In the genomic region with DNA sequence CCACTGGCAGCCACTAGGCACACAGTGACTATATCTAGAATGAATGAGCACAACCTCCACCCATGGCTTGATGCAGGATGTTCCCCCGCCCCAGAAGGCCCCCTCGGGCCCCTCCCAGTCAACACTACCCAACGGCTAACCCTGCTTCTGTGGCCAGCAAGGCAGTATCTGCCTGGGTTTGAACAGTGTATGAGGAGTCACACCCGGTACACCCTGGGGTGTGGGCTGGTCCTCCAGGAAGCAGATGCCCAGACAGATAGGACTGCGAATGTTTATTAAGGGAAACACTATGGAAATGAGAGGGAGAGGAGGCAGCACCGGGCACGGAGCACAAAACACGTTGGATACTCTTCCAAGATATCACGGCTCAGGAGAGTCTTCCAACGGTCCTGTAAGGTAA, we compare ENCODE assay signal across 6 cellular contexts. TPM values are rescaled to one million over a fixed set of nuclear protein-coding genes. Genes with fewer than 3 reads are reported as not detected.
DNase-seq lines count a peak whose midpoint lies in the region; ATAC-seq, FAIRE-seq and TF ChIP-seq lines count a peak whose summit lies in the region.
"Not testable (repeated sequence)": the region's sequence is repeated elsewhere in the genome, so short reads cannot be mapped to it uniquely, and the experiment has no call there.

No MANE protein-coding gene starts in this region.

- not testable (repeated sequence) for TF ChIP-seq RAD21 in K562 (CRISPR knock-in tag; conservative IDR thresholded peaks at IDR 0.05 in 1 of 2, IDR thresholded peaks at IDR 0.05 in 1 of 2)

- H3K4me3 ChIP-seq in K562; endothelial cell of umbilical vein (replicated peaks in 1 of 3; ENCODE audit: insufficient read depth in 1 of 3, low read depth in 1 of 3, low read length in 3 of 3); keratinocyte (ENCODE audit: control insufficient read depth in 2 of 3, extremely low read depth in 1 of 3, insufficient read depth in 2 of 3, low read depth in 1 of 3, low read length in 3 of 3); upper lobe of right lung: not testable (repeated sequence)

- not testable (repeated sequence) for TF ChIP-seq EP300 in K562 (IDR thresholded peaks at IDR 0.05; ENCODE audit: low read length)

- H4K20me1 ChIP-seq in K562 (replicated peaks; ENCODE audit: control insufficient read depth, insufficient read depth, low read length); endothelial cell of umbilical vein (replicated peaks; ENCODE audit: control insufficient read depth, extremely low read depth, insufficient read depth, low read length); keratinocyte (ENCODE audit: control insufficient read depth, extremely low read depth, insufficient read depth, low read length): not testable (repeated sequence)

- not testable (repeated sequence) for TF ChIP-seq POLR2A in K562 (conservative IDR thresholded peaks at IDR 0.05); endothelial cell of umbilical vein (IDR thresholded peaks at IDR 0.05; ENCODE audit: low read depth, low read length)

- ATAC-seq in K562 (peak; percentile 67), esophagus mucosa (peak; percentile 29), foreskin keratinocyte (peak; percentile 23), upper lobe of right lung (peak; percentile 8)

- H3K9me1 ChIP-seq in K562 (ENCODE audit: control insufficient read depth, insufficient read depth, low read length); endothelial cell of umbilical vein (replicated peaks; ENCODE audit: control insufficient read depth, extremely low read depth, insufficient read depth, low read length); keratinocyte (ENCODE audit: control insufficient read depth, extremely low read depth, insufficient read depth, low read length): not testable (repeated sequence)

- not testable (repeated sequence) for DNase-seq in K562 (ENCODE audit: extremely low read depth in 1 of 4, low spot score in 3 of 4); endothelial cell of umbilical vein (ENCODE audit: low read depth, low spot score); foreskin keratinocyte; keratinocyte (ENCODE audit: low read depth, low spot score); upper lobe of right lung

- not testable (repeated sequence) for BruUV-seq in K562 (replicated peaks; lab: Mats Ljungman, UMichigan); endothelial cell of umbilical vein (replicated peaks; lab: Mats Ljungman, UMichigan)

- H3K79me2 ChIP-seq in K562 (ENCODE audit: control insufficient read depth, insufficient read depth, low read length); endothelial cell of umbilical vein (ENCODE audit: control insufficient read depth, insufficient read depth, low read length); keratinocyte (ENCODE audit: control insufficient read depth, insufficient read depth, low read length): not testable (repeated sequence)

- H3K9me3 ChIP-seq in K562 (replicated peaks; ENCODE audit: control insufficient read depth, insufficient read depth, low read depth, low read length); endothelial cell of umbilical vein (replicated peaks; ENCODE audit: control insufficient read depth, insufficient read depth, low read length); keratinocyte (ENCODE audit: control insufficient read depth, low read depth, low read length); upper lobe of right lung: not testable (repeated sequence)

- dilution Hi-C loops in endothelial cell of umbilical vein (cut with MboI; ENCODE audit: extremely low pct_ligation_motif_present, low sequenced_read_pairs); keratinocyte (cut with MboI; ENCODE audit: extremely low pct_ligation_motif_present, low sequenced_read_pairs): not testable (repeated sequence)

- not testable (repeated sequence) for H2AFZ ChIP-seq in K562 (ENCODE audit: low read depth, low read length); endothelial cell of umbilical vein (ENCODE audit: low read depth, low read length); keratinocyte (ENCODE audit: control insufficient read depth, low read length)

- in situ Hi-C loops in K562 (cut with MboI) = not testable (repeated sequence)

- POLR2A ChIA-PET in K562 (lab: Yijun Ruan, JAX); endothelial cell of umbilical vein (lab: Charles Lee): not testable (repeated sequence)

- CTCF ChIA-PET in K562 (lab: Yijun Ruan, JAX; ENCODE audit: low intra/inter-chr PET ratio); endothelial cell of umbilical vein (lab: Charles Lee): not testable (repeated sequence)

- FAIRE-seq in K562 (lab: Jason Lieb, UNC) = peak; percentile 88
- FAIRE-seq in endothelial cell of umbilical vein (lab: Jason Lieb, UNC) = peak; percentile 97
- FAIRE-seq in keratinocyte (lab: Jason Lieb, UNC) = peak; percentile 23

- not testable (repeated sequence) for H3K9ac ChIP-seq in K562 (ENCODE audit: insufficient read depth in 1 of 2, low read depth in 2 of 2, low read length in 2 of 2); endothelial cell of umbilical vein (replicated peaks; ENCODE audit: extremely low read depth, insufficient read depth, low read length); keratinocyte (ENCODE audit: control insufficient read depth, extremely low read depth, insufficient read depth, low read length)

- not testable (repeated sequence) for H3K36me3 ChIP-seq in K562 (ENCODE audit: control insufficient read depth, insufficient read depth, low read length); endothelial cell of umbilical vein (ENCODE audit: control insufficient read depth in 2 of 2, extremely low read depth in 1 of 2, insufficient read depth in 2 of 2, low read length in 2 of 2); keratinocyte (ENCODE audit: control insufficient read depth in 2 of 2, extremely low read depth in 1 of 2, insufficient read depth in 2 of 2, low read length in 2 of 2); upper lobe of right lung

- H3K27me3 ChIP-seq in K562 (ENCODE audit: control insufficient read depth in 2 of 2, insufficient read depth in 2 of 2, low read length in 2 of 2); endothelial cell of umbilical vein (ENCODE audit: control insufficient read depth in 2 of 2, insufficient read depth in 2 of 2, low read length in 2 of 2); foreskin keratinocyte; keratinocyte (ENCODE audit: control insufficient read depth, extremely low read depth, insufficient read depth, low read length); upper lobe of right lung: not testable (repeated sequence)

- not testable (repeated sequence) for H3K27ac ChIP-seq in K562 (ENCODE audit: extremely low read depth, low read depth, low read length); endothelial cell of umbilical vein (ENCODE audit: insufficient read depth, low read depth, low read length); foreskin keratinocyte; keratinocyte (ENCODE audit: control insufficient read depth, insufficient read depth, low read length); upper lobe of right lung

- TF ChIP-seq CTCF in K562 (IDR thresholded peaks at IDR 0.05 in 2 of 3, conservative IDR thresholded peaks at IDR 0.05 in 1 of 3; ENCODE audit: insufficient read depth in 2 of 3, low read depth in 1 of 3, low read length in 3 of 3); endothelial cell of umbilical vein (IDR thresholded peaks at IDR 0.05; ENCODE audit: extremely low read depth in 1 of 2, insufficient read depth in 1 of 2, low read depth in 1 of 2, low read length in 2 of 2); foreskin keratinocyte (conservative IDR thresholded peaks at IDR 0.05); keratinocyte (optimal IDR thresholded peaks at IDR 0.05 in 1 of 3, IDR thresholded peaks at IDR 0.05 in 1 of 3, conservative IDR thresholded peaks at IDR 0.05 in 1 of 3; ENCODE audit: extremely low read depth in 1 of 3, insufficient read depth in 2 of 3, low read length in 3 of 3); upper lobe of right lung (IDR thresholded peaks at IDR 0.05): not testable (repeated sequence)

- no CpG with 5 or more reads among the region's 10 CpGs for WGBS in K562 (ENCODE audit: insufficient coverage, low coverage, missing lambda C conversion rate)

- H3K4me1 ChIP-seq in K562 (replicated peaks in 1 of 2; ENCODE audit: control insufficient read depth in 2 of 2, insufficient read depth in 2 of 2, low read length in 2 of 2) (peaks cover 2 to 28% of the 10 kb centered on the region in 2 experiments; a peak in 4 of 5 replicates), endothelial cell of umbilical vein (ENCODE audit: control insufficient read depth, extremely low read depth, insufficient read depth, low read length) (peaks cover 17% of the 10 kb centered on the region)
- H3K4me1 ChIP-seq in foreskin keratinocyte; keratinocyte (ENCODE audit: control insufficient read depth, extremely low read depth, insufficient read depth, low read length); upper lobe of right lung: not testable (repeated sequence)

- intact Hi-C loops in K562 (cut with micrococcal nuclease); endothelial cell of umbilical vein (cut with micrococcal nuclease); upper lobe of right lung (cut with DNase I): not testable (repeated sequence)

- not testable (repeated sequence) for H3K4me2 ChIP-seq in K562 (ENCODE audit: insufficient read depth, low read length); endothelial cell of umbilical vein (ENCODE audit: insufficient read depth, low read length); keratinocyte (ENCODE audit: control insufficient read depth, extremely low read depth, insufficient read depth, low read depth, low read length)

RNA-seq across cellular contexts. Expression of a gene that starts 42.5 kb away (rescaled TPM):
- total RNA-seq in K562 (2011; cell fraction: chromatin; rRNA removed; ENCODE audit: low replicate concordance) = 126 and 189 TPM in 2 replicates
- total RNA-seq in K562 (2011; cell fraction: nucleolus; rRNA removed) = 81.4 and 87.1 TPM in 2 replicates
- 129 and 187 TPM in 2 replicates for total RNA-seq in K562 (2011; cell fraction: nucleoplasm; rRNA removed)
- total RNA-seq in K562 (2014; rRNA removed) (48.9 and 53.8 TPM in 2 replicates), K562 (2014; rRNA removed; fragmentation: Illumina TruSeq; extraction: Trizol) (75.5 and 86.4 TPM in 2 replicates), K562 (2015; rRNA removed; fragmentation: Illumina TruSeq; extraction: Trizol) (54.2 and 61.5 TPM in 2 replicates), K562 (2021) (45.6 and 49.4 TPM in 2 replicates), endothelial cell of umbilical vein (32.5 and 41.7 TPM in 2 replicates), esophagus mucosa (9.4 TPM), foreskin keratinocyte (24.5 and 28.4 TPM in 2 replicates), upper lobe of right lung (20.0 TPM)
- polyA plus RNA-seq in K562 (2011; rRNA removed) (59.7 and 62.3 TPM in 2 replicates), K562 (2014; fragmentation: Illumina TruSeq; extraction: Trizol) (50.6 and 60.4 TPM in 2 replicates), K562 (2014; fragmentation: Nextera tagmentation; extraction: Ambion mirVana) (10 to 100 TPM; 42.1 to 55.2 TPM), K562 (2014; rRNA removed) (59.0 and 67.4 TPM in 2 replicates), endothelial cell of umbilical vein (12.8 and 13.2 TPM in 2 replicates), foreskin keratinocyte (10.5 and 11.2 TPM in 2 replicates), keratinocyte (19.2 to 27.4 TPM (median 19.2 TPM) in 3 replicates)
- 17.0 and 25.9 TPM in 2 replicates for polyA plus RNA-seq in K562 (2011; cell fraction: cytosol; rRNA removed)
- polyA plus RNA-seq in K562 (2011; cell fraction: nucleus; rRNA removed) = 89.7 and 133 TPM in 2 replicates
- polyA plus RNA-seq in K562 (2012) = 29.4 and 42.9 TPM in 2 replicates
- 57.6 and 62.2 TPM in 2 replicates for polyA minus RNA-seq in K562 (2011; rRNA and poly(A)+ RNA removed)
- 17.8 and 30.6 TPM in 2 replicates for polyA minus RNA-seq in K562 (2011; cell fraction: cytosol; rRNA and poly(A)+ RNA removed)
- polyA minus RNA-seq in K562 (2011; cell fraction: nucleus; rRNA and poly(A)+ RNA removed) = 86.4 and 92.7 TPM in 2 replicates
- polyA plus RNA-seq in endothelial cell of umbilical vein (2011; cell fraction: cytosol; rRNA removed) = 16.2 and 16.5 TPM in 2 replicates
- polyA plus RNA-seq in endothelial cell of umbilical vein (2011; cell fraction: nucleus; rRNA removed) = 49.7 and 56.1 TPM in 2 replicates
- 16.7 and 25.9 TPM in 2 replicates for polyA plus RNA-seq in endothelial cell of umbilical vein (2012)
- polyA minus RNA-seq in endothelial cell of umbilical vein (37.3 and 44.7 TPM in 2 replicates), keratinocyte (18.0 to 28.2 TPM (median 24.4 TPM) in 3 replicates)
- 12.1 TPM for polyA minus RNA-seq in endothelial cell of umbilical vein (2011; cell fraction: cytosol; rRNA and poly(A)+ RNA removed)
- polyA minus RNA-seq in endothelial cell of umbilical vein (2011; cell fraction: nucleus; rRNA and poly(A)+ RNA removed) = 46.3 and 54.0 TPM in 2 replicates
- polyA plus RNA-seq in keratinocyte (2011; ENCODE audit: low read depth) = 8.4 TPM
- polyA plus RNA-seq in keratinocyte (2011; cell fraction: cytosol; rRNA removed) = 8.1 and 16.1 TPM in 2 replicates
- polyA plus RNA-seq in keratinocyte (2011; cell fraction: nucleus; rRNA removed) = 46.3 and 56.0 TPM in 2 replicates
- 13.5 and 14.1 TPM in 2 replicates for polyA plus RNA-seq in keratinocyte (2012; ENCODE audit: low replicate concordance)
- 12.7 TPM for polyA minus RNA-seq in keratinocyte (2011; cell fraction: cytosol; rRNA and poly(A)+ RNA removed)
- 37.5 and 47.9 TPM in 2 replicates for polyA minus RNA-seq in keratinocyte (2011; cell fraction: nucleus; rRNA and poly(A)+ RNA removed)

Comparison
In these comparisons a context has a peak if more than half of its experiments do, and no peak if none do; other contexts are left out.
1. ATAC-seq: peak in every context shown above with its lines; median percentile 67 in K562; 29 in esophagus mucosa; 23 in foreskin keratinocyte; 8 in upper lobe of right lung.